In the genomic region with DNA sequence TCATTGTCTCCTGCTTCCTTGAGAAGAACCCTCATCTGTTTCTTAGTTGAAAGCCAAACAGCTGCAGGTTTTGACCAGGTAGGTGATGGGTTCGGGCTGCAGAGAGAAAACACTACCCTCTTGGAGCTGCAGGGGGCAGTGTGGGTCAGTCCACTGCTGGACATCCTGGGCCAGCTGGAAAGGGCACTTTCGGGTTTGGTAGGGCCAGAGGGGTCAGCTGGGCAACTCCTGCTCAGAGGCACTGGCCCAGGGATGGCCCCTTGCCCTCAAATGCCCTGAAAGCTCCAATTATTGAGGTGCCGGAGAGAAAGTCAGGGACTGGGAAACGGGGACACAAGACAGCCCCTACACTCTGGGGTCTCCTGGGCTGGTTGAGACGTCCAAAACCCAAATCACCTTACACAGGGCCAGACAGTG, we compare ENCODE assay signal across 8 cellular contexts.
A peak's percentile ranks its signal among the peaks of the same experiment; 100 is the strongest.
DNase-seq lines count a peak whose midpoint lies in the region; ATAC-seq and TF ChIP-seq lines count a peak whose summit lies in the region.

No MANE protein-coding gene starts in this region.

- TF ChIP-seq CTCF in GM12864 (IDR thresholded peaks at IDR 0.05; ENCODE audit: low read depth, low read length, missing control alignments) (peak; percentile 90), astrocyte of the spinal cord (IDR thresholded peaks at IDR 0.05; ENCODE audit: low read depth, low read length) (peak; percentile 84)

- no peak for DNase-seq in GM12864 (ENCODE audit: low read depth)
- peak in 4 of 5 experiments; percentile 39 to 48 (median 42) for DNase-seq in T-helper 2 cell
- DNase-seq in astrocyte of the spinal cord (ENCODE audit: low read depth, low spot score) = no peak
- peak; percentile 39 to 73 for DNase-seq in left colon
- DNase-seq in stimulated activated CD8-positive, alpha-beta memory T cell treated with anti-CD3 and anti-CD28 coated beads, Interleukin-12 subunit alpha, Interleukin-12 subunit beta, amount 100 ng/mL, for 1 hour (ENCODE audit: low read depth) = peak; percentile 39
- DNase-seq in SIG-M5 (lab: John Stamatoyannopoulos, UW) = no peak
- no peak for DNase-seq in NCI-H1436 (lab: John Stamatoyannopoulos, UW)

- ATAC-seq in HG03066 (IDR thresholded peaks at IDR 0.05; ENCODE audit: low read depth, unreplicated experiment) (peak; percentile 79), left colon (peak; percentile 67)

- in situ Hi-C loops in astrocyte of the spinal cord (cut with HindIII; ENCODE audit: low sequenced_read_pairs) = no loop called here

- H3K4me3 ChIP-seq in GM12864 (ENCODE audit: low read depth, low read length) = no peak overlapping the region
- H3K4me3 ChIP-seq in astrocyte of the spinal cord (ENCODE audit: low read depth, low read length) = no peak overlapping the region

- intact Hi-C loops in left colon (cut with DNase I, micrococcal nuclease) = no loop called here

Comparison
In these comparisons a context has a peak if more than half of its experiments do, and no peak if none do; other contexts are left out.
1. DNase-seq: peak in T-helper 2 cell (4 of 5), left colon (2 of 2) and stimulated activated CD8-positive, alpha-beta memory T cell treated with anti-CD3 and anti-CD28 coated beads, Interleukin-12 subunit alpha, Interleukin-12 subunit beta, amount 100 ng/mL, for 1 hour (single experiment); none in GM12864 (single experiment), astrocyte of the spinal cord (single experiment), SIG-M5 (single experiment) and NCI-H1436 (single experiment).